In the genomic region with DNA sequence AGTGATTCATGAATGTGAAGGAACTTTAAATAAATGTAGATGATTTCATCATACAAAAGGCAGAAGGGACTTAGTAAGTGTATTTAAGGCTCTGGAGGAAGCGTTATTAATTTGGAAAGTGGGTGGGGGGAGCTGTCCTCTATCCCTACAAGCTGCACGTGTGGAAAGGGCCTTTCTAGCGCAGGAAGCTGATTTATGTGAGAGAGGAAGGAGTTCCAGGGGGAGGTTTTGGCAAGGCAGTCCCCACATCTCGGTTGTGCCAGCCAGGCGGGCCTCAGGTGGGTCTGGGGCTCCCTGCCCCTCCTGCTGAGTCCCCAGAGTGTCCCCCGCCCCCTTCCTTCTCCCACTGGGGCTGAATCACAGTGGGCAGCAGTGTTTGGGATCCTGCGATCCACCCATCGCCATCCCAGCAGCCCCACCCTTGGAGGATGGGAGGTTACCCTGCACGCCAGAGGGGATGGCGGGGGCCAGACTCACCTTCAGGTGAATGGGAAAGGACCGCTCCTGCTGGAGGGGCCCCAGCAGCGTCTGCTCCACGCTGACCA, we compare ENCODE assay signal across 1 cellular context.
A peak's percentile ranks its signal among the peaks of the same experiment; 100 is the strongest.
TF ChIP-seq lines count a peak whose summit lies in the region.

No MANE protein-coding gene starts in this region.

TF ChIP-seq in HepG2, 621 proteins besides CTCF, POLR2A, EP300 and RAD21:
- TF ChIP-seq, protein P1, sequence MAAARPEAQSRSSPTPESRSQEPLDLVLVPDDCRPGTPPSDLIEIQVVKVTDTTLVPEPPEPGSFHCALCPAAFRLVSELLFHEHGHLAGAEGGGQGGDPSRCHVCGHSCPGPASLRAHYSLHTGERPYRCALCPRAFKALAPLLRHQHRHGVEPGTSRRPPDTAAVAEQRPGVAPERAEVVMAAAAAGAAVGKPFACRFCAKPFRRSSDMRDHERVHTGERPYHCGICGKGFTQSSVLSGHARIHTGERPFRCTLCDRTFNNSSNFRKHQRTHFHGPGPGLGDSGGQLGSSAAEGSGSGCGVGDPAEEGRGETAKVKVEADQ (CRISPR knock-in tag; IDR thresholded peaks at IDR 0.05; ENCODE audit: borderline replicate concordance) = no peak
- peak; percentile 80 for TF ChIP-seq ATF7 (IDR thresholded peaks at IDR 0.05)
- TF ChIP-seq ATF7 (CRISPR knock-in tag; IDR thresholded peaks at IDR 0.05) = no peak
- no peak for TF ChIP-seq DR1 (CRISPR knock-in tag; IDR thresholded peaks at IDR 0.05)
